38 cellular contexts compared by ENCODE assay signal in the genomic region with DNA sequence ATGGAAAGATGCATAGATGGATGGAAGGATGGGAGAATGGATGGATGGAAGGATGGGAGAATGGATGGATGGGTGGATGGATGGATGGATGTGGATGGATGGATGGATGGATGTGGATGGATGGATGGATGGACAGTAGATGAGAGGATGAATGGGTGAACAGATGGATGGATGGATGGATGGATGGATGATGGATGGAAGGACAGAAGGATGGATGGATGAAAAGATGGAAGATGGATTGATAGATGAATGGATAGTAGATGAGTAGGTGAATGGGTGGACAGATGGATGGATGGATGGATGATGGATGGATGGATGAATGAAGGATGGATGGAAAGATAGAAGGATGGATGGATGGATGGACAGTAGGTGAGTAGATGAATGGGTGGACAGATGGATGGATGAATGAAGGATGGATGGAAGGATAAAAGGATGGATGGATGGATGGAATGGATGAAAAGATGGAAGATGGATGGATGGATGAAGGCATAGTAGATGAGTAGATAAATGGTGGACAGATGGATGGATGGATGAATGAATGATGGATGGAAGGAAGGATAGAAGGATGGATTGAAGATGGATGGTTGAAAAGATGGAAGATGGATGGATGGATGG. TPM values are rescaled to one million over a fixed set of nuclear protein-coding genes. Genes with fewer than 3 reads are reported as not detected.
"Had no signal": no experiment of that assay in that cellular context is flagged by ENCODE, and none has a peak within 500 bp of the region (broad histone marks: within the 10 kb centered on the region; RNA-seq: fewer than 3 reads in every experiment).

No MANE protein-coding gene starts in this region.

- ATAC-seq: activated CD8-positive, alpha-beta T cell treated with anti-CD3 and anti-CD28 coated beads for 36 hours; activated naive CD4-positive, alpha-beta T cell treated with anti-CD3 and anti-CD28 coated beads, Interleukin-2, amount 50 U/mL, for 72 hours; activated T-cell treated with anti-CD3 and anti-CD28 coated beads, Interleukin-2, amount 50 U/mL, for 4 hours; activated T-cell treated with anti-CD3 and anti-CD28 coated beads, Interleukin-2, amount 50 U/mL, for 72 hours; activated T-helper 17 cell treated with anti-CD3 and anti-CD28 coated beads, Interleukin-2, amount 50 U/mL, for 72 hours; body of pancreas had no signal

- H3K4me1 ChIP-seq: adrenal gland, body of pancreas, breast epithelium had no signal

- H3K4me3 ChIP-seq: adrenal gland, body of pancreas, breast epithelium had no signal

- H3K27ac ChIP-seq: adrenal gland, body of pancreas, brain microvascular endothelial cell, breast epithelium, VCaP had no signal

- H3K9me3 ChIP-seq: body of pancreas, breast epithelium had no signal

- FAIRE-seq: astrocyte, colon, TTC549 had no signal

- H3K36me3 ChIP-seq: adrenal gland, brain microvascular endothelial cell, breast epithelium had no signal

- DNase-seq: activated B cell treated with CpG ODN at 0.5 μM for 24 hours; activated CD4-positive, alpha-beta memory T cell treated with anti-CD3 and anti-CD28 coated beads for 36 hours; activated CD4-positive, alpha-beta T cell treated with anti-CD3 and anti-CD28 coated beads for 4 hours; activated CD4-positive, alpha-beta T cell treated with anti-CD3 and anti-CD28 coated beads, Interleukin-2, amount 10 ng/mL, durations not matched to agents 24 days and 14 days; activated CD4-positive, alpha-beta T cell treated with anti-CD3 and anti-CD28 coated beads, Interleukin-2, amount 50 U/mL, for 1 hour; activated CD4-positive, alpha-beta T cell treated with anti-CD3 and anti-CD28 coated beads, Interleukin-2, amount 50 U/mL, for 4 hours; activated CD4-positive, CD25-positive, alpha-beta regulatory T cell treated with anti-CD3 and anti-CD28 coated beads, Interleukin-2, amount 50 U/mL, for 72 hours; activated CD8-positive, alpha-beta memory T cell treated with anti-CD3 and anti-CD28 coated beads, Interleukin-2, amount 50 U/mL, for 4 hours; activated CD8-positive, alpha-beta T cell treated with anti-CD3 and anti-CD28 coated beads for 36 hours; activated effector memory CD4-positive, alpha-beta T cell treated with anti-CD3 and anti-CD28 coated beads, Interleukin-2, amount 50 U/mL, for 16 hours; activated gamma-delta T cell treated with Interleukin-2 at 50 U/mL for 16 hours; activated naive CD4-positive, alpha-beta T cell; activated naive CD4-positive, alpha-beta T cell treated with anti-CD3 and anti-CD28 coated beads for 36 hours; activated naive CD4-positive, alpha-beta T cell treated with anti-CD3 and anti-CD28 coated beads, Interleukin-2, amount 50 U/mL, for 16 hours; activated naive CD8-positive, alpha-beta T cell treated with anti-CD3 and anti-CD28 coated beads for 36 hours; activated T-cell treated with anti-CD3 and anti-CD28 coated beads for 4 hours; activated T-cell treated with anti-CD3 and anti-CD28 coated beads, Interleukin-2, amount 50 U/mL, for 1 hour; activated T-cell treated with anti-CD3 and anti-CD28 coated beads, Interleukin-2, amount 50 U/mL, for 4 hours; activated T-cell treated with anti-CD3 and anti-CD28 coated beads, Interleukin-2, amount 50 U/mL, for 72 hours; adrenal gland; amniotic stem cell; aorta; body of pancreas; brain microvascular endothelial cell; central memory CD4-positive, alpha-beta T cell; T-helper 2 cell; T-helper 9 cell had no signal

- H3K27me3 ChIP-seq: adrenal gland, body of pancreas had no signal

RNA-seq across cellular contexts. Expression of a gene that starts 15.5 kb away (rescaled TPM):
- total RNA-seq: activated B cell treated with CpG ODN at 0.5 μM for 24 hours; activated CD4-positive, alpha-beta memory T cell treated with anti-CD3 and anti-CD28 coated beads for 36 hours; activated CD4-positive, alpha-beta T cell treated with anti-CD3 and anti-CD28 coated beads, Interleukin-2, amount 10 ng/mL, durations not matched to agents 24 days and 14 days; activated CD8-positive, alpha-beta memory T cell treated with anti-CD3 and anti-CD28 coated beads for 36 hours; activated CD8-positive, alpha-beta T cell treated with anti-CD3 and anti-CD28 coated beads for 36 hours; activated naive CD4-positive, alpha-beta T cell treated with anti-CD3 and anti-CD28 coated beads for 36 hours; activated naive CD4-positive, alpha-beta T cell treated with anti-CD3 and anti-CD28 coated beads, Interleukin-2, amount 50 U/mL, for 72 hours; activated naive CD8-positive, alpha-beta T cell treated with anti-CD3 and anti-CD28 coated beads for 36 hours; activated T-cell treated with anti-CD3 and anti-CD28 coated beads, Interleukin-2, amount 50 U/mL, for 4 hours; activated T-cell treated with anti-CD3 and anti-CD28 coated beads, Interleukin-2, amount 50 U/mL, for 72 hours; activated T-helper 1 cell treated with anti-CD3 and anti-CD28 coated beads, Interleukin-12 subunit alpha, Interleukin-12 subunit beta, Interleukin-2, Interleukin-4 antibody, amounts not matched to agents 30 ng/mL and 10 ng/mL and 1 ng/mL, durations not matched to agents 14 hours and 24 hours and 36 hours; activated T-helper 17 cell treated with anti-CD3 and anti-CD28 coated beads, Interleukin-2, amount 50 U/mL, for 72 hours; adrenal gland; aorta; astrocyte; body of pancreas; breast epithelium; cardiac septum had no signal
- polyA plus RNA-seq: adrenal gland, aorta had no signal

RNA-seq across cellular contexts. Expression of a gene that starts 28.6 kb away (rescaled TPM):
- total RNA-seq: activated B cell treated with CpG ODN at 0.5 μM for 24 hours; activated CD4-positive, alpha-beta memory T cell treated with anti-CD3 and anti-CD28 coated beads for 36 hours; activated CD4-positive, alpha-beta T cell treated with anti-CD3 and anti-CD28 coated beads, Interleukin-2, amount 10 ng/mL, durations not matched to agents 24 days and 14 days; activated CD8-positive, alpha-beta memory T cell treated with anti-CD3 and anti-CD28 coated beads for 36 hours; activated CD8-positive, alpha-beta T cell treated with anti-CD3 and anti-CD28 coated beads for 36 hours; activated naive CD4-positive, alpha-beta T cell treated with anti-CD3 and anti-CD28 coated beads for 36 hours; activated naive CD4-positive, alpha-beta T cell treated with anti-CD3 and anti-CD28 coated beads, Interleukin-2, amount 50 U/mL, for 72 hours; activated naive CD8-positive, alpha-beta T cell treated with anti-CD3 and anti-CD28 coated beads for 36 hours; activated T-cell treated with anti-CD3 and anti-CD28 coated beads, Interleukin-2, amount 50 U/mL, for 4 hours; activated T-cell treated with anti-CD3 and anti-CD28 coated beads, Interleukin-2, amount 50 U/mL, for 72 hours; activated T-helper 1 cell treated with anti-CD3 and anti-CD28 coated beads, Interleukin-12 subunit alpha, Interleukin-12 subunit beta, Interleukin-2, Interleukin-4 antibody, amounts not matched to agents 30 ng/mL and 10 ng/mL and 1 ng/mL, durations not matched to agents 14 hours and 24 hours and 36 hours; activated T-helper 17 cell treated with anti-CD3 and anti-CD28 coated beads, Interleukin-2, amount 50 U/mL, for 72 hours; adrenal gland; aorta; astrocyte; body of pancreas; breast epithelium; cardiac septum; cerebellum had no signal
- polyA plus RNA-seq: adrenal gland had no signal
